4 cellular contexts compared by ENCODE assay signal in genomic region chr2:10780821-10781220, GRCh38. TPM values are rescaled to one million over a fixed set of nuclear protein-coding genes. Genes with fewer than 3 reads are reported as not detected.
"Had no signal": no experiment of that assay in that cellular context is flagged by ENCODE, and none has a peak within 500 bp of the region (broad histone marks: within the 10 kb centered on the region; RNA-seq: fewer than 3 reads in every experiment).

No MANE protein-coding gene starts in this region.

RNA-seq across cellular contexts. Expression of gene ATP6V1C2, which starts 59.4 kb away (rescaled TPM):
- total RNA-seq: naive thymus-derived CD4-positive, alpha-beta T cell; natural killer cell treated with Interleukin-12 subunit alpha and Interleukin-12 subunit beta and Interleukin-15 and Interleukin-18, amount 100 ng/mL, for 72 hours; pulmonary artery endothelial cell; upper lobe of right lung had no signal
- polyA plus RNA-seq: naive thymus-derived CD4-positive, alpha-beta T cell had no signal
